In the genomic region with DNA sequence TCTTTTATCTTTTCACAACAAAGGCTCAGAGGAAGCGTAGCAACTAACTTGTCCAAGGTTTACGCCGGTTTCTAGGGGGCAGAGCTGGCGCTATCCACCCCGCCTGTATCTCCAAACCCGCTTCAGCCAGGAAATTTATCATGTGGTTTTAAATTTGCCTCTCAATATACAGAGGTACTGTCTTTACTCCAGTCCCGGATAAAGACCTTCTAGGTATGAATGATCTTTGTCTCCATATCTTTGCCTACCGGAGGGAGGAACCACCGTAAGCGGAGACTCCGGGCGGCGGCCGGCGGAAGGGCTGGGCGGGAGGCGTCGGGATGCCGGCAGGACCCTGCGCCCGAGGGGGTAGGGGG, we compare ENCODE assay signal across 8 cellular contexts. TPM values are rescaled to one million over a fixed set of nuclear protein-coding genes. Genes with fewer than 3 reads are reported as not detected.
A peak's percentile ranks its signal among the peaks of the same experiment; 100 is the strongest.
DNase-seq lines count a peak whose midpoint lies in the region; ATAC-seq and TF ChIP-seq lines count a peak whose summit lies in the region.

No MANE protein-coding gene starts in this region.

- H3K4me3 ChIP-seq in astrocyte of the spinal cord (ENCODE audit: low read depth, low read length) (peak overlapping the region; percentile 86), iPS-15b (ENCODE audit: low read depth, low read length) (peak overlapping the region; percentile 86), skeletal muscle tissue (ENCODE audit: low read length in 3 of 3) (peak overlapping the region; percentile 79 to 86 (median 82))

- H3K9me3 ChIP-seq in iPS-15b (ENCODE audit: control insufficient read depth, insufficient read depth, low read length) (no peaks in the 10 kb centered on the region), skeletal muscle tissue (ENCODE audit: control insufficient read depth in 3 of 3, low read length in 3 of 3) (no peaks in the 10 kb centered on the region)

- DNase-seq in SIG-M5 treated with dmso at 0.1 percent for 504 hours (lab: John Stamatoyannopoulos, UW; ENCODE audit: unreplicated experiment), result peak; percentile 48
- DNase-seq in SIG-M5 (lab: John Stamatoyannopoulos, UW), result no peak
- DNase-seq in NCI-H345 treated with DMSO at 0.1 percent for 48 hours (lab: John Stamatoyannopoulos, UW; ENCODE audit: unreplicated experiment), result peak; percentile 32
- DNase-seq in astrocyte of the spinal cord (ENCODE audit: low read depth, low spot score), result peak; percentile 57

- in situ Hi-C loops in astrocyte of the spinal cord (cut with HindIII; ENCODE audit: low sequenced_read_pairs), result no loop called here

- H3K27ac ChIP-seq in skeletal muscle tissue (ENCODE audit: low read depth, low read length), result peak overlapping the region; percentile 91

- ATAC-seq in HG02642 (IDR thresholded peaks at IDR 0.05; ENCODE audit: poor library complexity, unreplicated experiment) (peak; percentile 28), HG03139 (IDR thresholded peaks at IDR 0.05; ENCODE audit: unreplicated experiment) (no peak)

- TF ChIP-seq CTCF in astrocyte of the spinal cord (IDR thresholded peaks at IDR 0.05; ENCODE audit: low read depth, low read length), result no peak

- no peaks in the 10 kb centered on the region for H3K27me3 ChIP-seq in iPS-15b (ENCODE audit: control insufficient read depth, insufficient read depth, low read length)
- H3K27me3 ChIP-seq in skeletal muscle tissue (ENCODE audit: control insufficient read depth in 3 of 3, insufficient read depth in 3 of 3, low read length in 3 of 3), result no peaks in the 10 kb centered on the region

- H3K36me3 ChIP-seq in iPS-15b (ENCODE audit: control insufficient read depth, insufficient read depth, low read length), result no peaks in the 10 kb centered on the region
- no peaks in the 10 kb centered on the region for H3K36me3 ChIP-seq in skeletal muscle tissue (ENCODE audit: control insufficient read depth in 3 of 3, insufficient read depth in 3 of 3, low read length in 3 of 3)

- H3K4me1 ChIP-seq in iPS-15b (ENCODE audit: control insufficient read depth, insufficient read depth, low read length), result peaks cover 28% of the 10 kb centered on the region
- peaks cover 6 to 19% (median 9%) of the 10 kb centered on the region in 3 donors for H3K4me1 ChIP-seq in skeletal muscle tissue (ENCODE audit: control insufficient read depth in 3 of 3, insufficient read depth in 3 of 3, low read length in 3 of 3)

- H3K9ac ChIP-seq in iPS-15b (ENCODE audit: low read depth, low read length), result peak overlapping the region; percentile 82
- peak overlapping the region; percentile 76 to 86 (median 79) for H3K9ac ChIP-seq in skeletal muscle tissue (ENCODE audit: low read depth in 1 of 3, low read length in 3 of 3)

RNA-seq across cellular contexts. Expression of gene RIMKLB, which starts 0.7 kb away (rescaled TPM):
- total RNA-seq in skeletal muscle tissue, result 40.7 TPM

RNA-seq across cellular contexts. Expression of gene MFAP5, which starts 34.5 kb away (rescaled TPM):
- total RNA-seq in skeletal muscle tissue, result 246 TPM
